Comparison of ENCODE assay signal across 8 cellular contexts in the genomic region with DNA sequence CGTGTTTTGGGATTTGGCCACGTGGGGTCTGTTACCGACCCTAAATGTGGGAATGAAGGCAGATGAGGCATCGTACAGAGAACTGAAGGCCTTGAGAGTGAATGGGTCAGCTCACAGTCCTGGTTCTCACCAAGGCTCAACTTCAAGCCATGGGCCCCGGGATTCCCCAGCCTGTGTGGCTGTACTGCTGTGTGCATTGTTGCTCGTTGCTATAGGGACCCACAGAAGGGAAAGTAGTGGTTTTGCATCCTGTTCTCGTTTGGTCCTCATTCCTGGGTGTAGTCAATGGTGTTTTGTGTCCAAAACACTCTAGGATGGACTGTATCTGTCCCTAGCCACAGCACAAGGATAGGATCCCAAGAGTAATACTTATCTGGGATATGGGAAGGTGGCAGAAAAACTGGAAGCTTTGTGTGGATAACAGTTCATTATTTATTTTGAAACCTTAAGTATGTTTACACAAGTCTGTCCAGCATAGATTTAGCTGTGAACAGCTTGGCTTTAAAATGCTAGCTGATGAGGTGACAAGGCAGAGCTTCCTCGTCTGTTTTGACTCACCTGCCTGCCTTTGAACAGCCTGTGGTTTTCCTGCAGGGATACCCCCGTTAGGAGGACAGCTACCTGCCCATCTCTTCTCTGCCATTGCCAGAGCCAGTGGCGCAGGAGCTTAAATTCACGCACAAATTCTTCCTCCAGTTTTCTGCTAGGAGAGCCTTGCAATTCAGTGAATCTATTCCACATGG.
DNase-seq lines count a peak whose midpoint lies in the region; ATAC-seq and TF ChIP-seq lines count a peak whose summit lies in the region.

No MANE protein-coding gene starts in this region.

- DNase-seq in DMS153 (lab: John Stamatoyannopoulos, UW), result peak; percentile 55
- DNase-seq in astrocyte of the spinal cord (ENCODE audit: low read depth, low spot score), result peak; percentile 77
- no peak for DNase-seq in stomach
- DNase-seq in NCI-H2196 (lab: John Stamatoyannopoulos, UW; ENCODE audit: unreplicated experiment), result no peak
- DNase-seq in NCI-H524 treated with DMSO at 0.1 percent for 48 hours (lab: John Stamatoyannopoulos, UW), result no peak
- no peak for DNase-seq in body of pancreas

- no peak for TF ChIP-seq CTCF in astrocyte of the spinal cord (IDR thresholded peaks at IDR 0.05; ENCODE audit: low read depth, low read length)
- TF ChIP-seq CTCF in stomach (IDR thresholded peaks at IDR 0.05), result no peak
- TF ChIP-seq CTCF in body of pancreas (IDR thresholded peaks at IDR 0.05), result no peak

- H3K27me3 ChIP-seq in stomach (no peaks in the 10 kb centered on the region), body of pancreas (no peaks in the 10 kb centered on the region)

- H3K36me3 ChIP-seq in stomach (peaks cover 21 to 67% (median 57%) of the 10 kb centered on the region in 4 donors), body of pancreas (replicated peaks in 1 of 2; ENCODE audit: insufficient read depth in 1 of 2, low read depth in 2 of 2) (peaks cover 0 to 5% of the 10 kb centered on the region in 2 donors)

- H3K27ac ChIP-seq in stomach (peak overlapping the region in 4 of 5 donors; percentile 32 to 74 (median 56)), body of pancreas (no peak overlapping the region)

- peak; percentile 95 for ATAC-seq in GM19395 (IDR thresholded peaks at IDR 0.05; ENCODE audit: unreplicated experiment)
- ATAC-seq in HG03342 (IDR thresholded peaks at IDR 0.05; ENCODE audit: unreplicated experiment), result peak; percentile 98
- ATAC-seq in body of pancreas, result no peak

- H3K4me1 ChIP-seq in stomach (peaks cover 8 to 41% (median 15%) of the 10 kb centered on the region in 4 donors), body of pancreas (peaks cover 10% of the 10 kb centered on the region)

- H3K4me3 ChIP-seq in astrocyte of the spinal cord (ENCODE audit: low read depth, low read length), result no peak overlapping the region
- H3K4me3 ChIP-seq in stomach, result no peak overlapping the region
- H3K4me3 ChIP-seq in body of pancreas, result no peak overlapping the region

- intact Hi-C loops in stomach (cut with DNase I; ENCODE audit: low total_unique reads), result no loop called here
- intact Hi-C loops in body of pancreas (cut with DNase I), result no loop called here

- TF ChIP-seq EP300 in stomach (IDR thresholded peaks at IDR 0.05), result no peak

- in situ Hi-C loops in astrocyte of the spinal cord (cut with HindIII; ENCODE audit: low sequenced_read_pairs), result no loop called here

- TF ChIP-seq POLR2A in stomach (IDR thresholded peaks at IDR 0.05) (no peak), body of pancreas (IDR thresholded peaks at IDR 0.05) (no peak)

- H3K9me3 ChIP-seq in stomach, result no peaks in the 10 kb centered on the region
- H3K9me3 ChIP-seq in body of pancreas, result no peaks in the 10 kb centered on the region

- WGBS in stomach, 5 donors, result 63 to 72% (median 65%) methylated on average over 11 of the region's 11 CpGs
- WGBS in body of pancreas, 2 donors, result 73 to 80% methylated on average over 11 of the region's 11 CpGs

Comparison
In these comparisons a context has a peak if more than half of its experiments do, and no peak if none do; other contexts are left out.
1. DNase-seq: peak in DMS153 (single experiment) and astrocyte of the spinal cord (single experiment); none in stomach (single experiment), NCI-H2196 (single experiment), NCI-H524 treated with DMSO at 0.1 percent for 48 hours (single experiment) and body of pancreas (0 of 4).
2. H3K27ac ChIP-seq: peak in stomach (4 of 5); none in body of pancreas (0 of 4).